ENCODE assay signal across 8 cellular contexts in the genomic region with DNA sequence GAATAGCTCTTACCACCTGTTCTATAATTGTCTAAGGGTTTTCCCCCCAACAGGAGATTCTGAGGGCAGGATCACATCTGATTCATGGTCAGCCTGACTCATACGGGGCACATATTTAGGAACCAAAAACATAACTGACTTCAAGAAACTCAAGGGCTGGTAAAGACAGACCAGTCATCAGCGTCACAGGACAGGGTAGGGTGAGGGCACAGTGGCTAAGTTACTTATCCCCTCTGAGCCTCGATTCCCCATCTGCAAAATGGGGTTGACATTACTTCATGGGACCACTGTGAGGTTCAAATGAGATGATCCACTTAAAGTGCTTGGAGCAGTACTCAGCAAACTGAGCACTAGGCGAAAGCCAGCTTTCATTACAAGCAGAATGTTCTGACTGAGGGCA. TPM values are rescaled to one million over a fixed set of nuclear protein-coding genes. Genes with fewer than 3 reads are reported as not detected.
DNase-seq lines count a peak whose midpoint lies in the region; ATAC-seq and TF ChIP-seq lines count a peak whose summit lies in the region.

No MANE protein-coding gene starts in this region.

- DNase-seq in CD1c-positive myeloid dendritic cell (ENCODE audit: extremely low spot score) (peak; percentile 71), Panc1 (ENCODE audit: low read depth, low spot score) (no peak), astrocyte of the spinal cord (ENCODE audit: low read depth, low spot score) (peak; percentile 8), AML-193 (lab: John Stamatoyannopoulos, UW) (no peak), NCI-H1417 treated with DMSO at 0.1 percent for 48 hours (lab: John Stamatoyannopoulos, UW) (no peak)
- peak; percentile 2 for DNase-seq in stimulated activated CD8-positive, alpha-beta memory T cell treated with anti-CD3 and anti-CD28 coated beads, Interleukin-12 subunit alpha, Interleukin-12 subunit beta, amount 100 ng/mL, for 1 hour (ENCODE audit: low read depth)

- TF ChIP-seq CTCF in Panc1 (IDR thresholded peaks at IDR 0.05) (no peak), astrocyte of the spinal cord (IDR thresholded peaks at IDR 0.05; ENCODE audit: low read depth, low read length) (no peak)

- peaks cover 4% of the 10 kb centered on the region; the same call in 1 of the 2 replicates for H3K36me3 ChIP-seq in Panc1 (ENCODE audit: control insufficient read depth, insufficient read depth, low read length)

- H3K4me3 ChIP-seq in Panc1 (ENCODE audit: low read depth in 2 of 2, low read length in 2 of 2) (peak overlapping the region; percentile 88 to 96), astrocyte of the spinal cord (ENCODE audit: low read depth, low read length) (peak overlapping the region; percentile 84)

- H3K9me3 ChIP-seq in Panc1 (ENCODE audit: control insufficient read depth, insufficient read depth, low read depth, low read length) = no peaks in the 10 kb centered on the region

- TSS peak; percentile 91 for BruUV-seq in Panc1 (replicated peaks; lab: Mats Ljungman, UMichigan)

- in situ Hi-C loops in Panc1 (cut with HindIII; ENCODE audit: low pct_unique_long_range_greater_than_20kb, low sequenced_read_pairs) = no loop called here
- in situ Hi-C loops in astrocyte of the spinal cord (cut with HindIII; ENCODE audit: low sequenced_read_pairs) = no loop called here

- POLR2A ChIA-PET in Panc1 (lab: Charles Lee) = no interaction called here

- H3K27ac ChIP-seq in Panc1 (ENCODE audit: low read length) (peak overlapping the region; percentile 92), layer of hippocampus (ENCODE audit: low read depth, low read length) (peak overlapping the region; percentile 97)

- intact Hi-C loops in Panc1 (cut with micrococcal nuclease; ENCODE audit: unreplicated experiment) = no loop called here

- H3K27me3 ChIP-seq in Panc1 (ENCODE audit: control insufficient read depth, insufficient read depth, low read length) (no peaks in the 10 kb centered on the region), layer of hippocampus (ENCODE audit: control insufficient read depth, insufficient read depth, low read length) (no peaks in the 10 kb centered on the region)

- H3K4me1 ChIP-seq in Panc1 (ENCODE audit: control insufficient read depth, insufficient read depth, low read length) = peaks cover 4% of the 10 kb centered on the region; the same call in 1 of the 2 replicates

- CTCF ChIA-PET in Panc1 (lab: Charles Lee) = interaction anchor here (0.6 to 1.0 kb wide), 2 partner anchors 39 to 154 kb away, joined by 3 read pairs; no protein-coding TSS in a partner anchor

- peak; percentile 38 for ATAC-seq in GM21723 (IDR thresholded peaks at IDR 0.05; ENCODE audit: unreplicated experiment)
- no peak; the same call in 1 of the 2 replicates for ATAC-seq in Panc1

RNA-seq across cellular contexts. Expression of a gene that starts 0.6 kb away (rescaled TPM):
- 28.3 TPM for total RNA-seq in Panc1 (2021; ENCODE audit: unreplicated experiment)
- 29.0 TPM for polyA plus RNA-seq in Panc1 (2012; ENCODE audit: insufficient read length)

RNA-seq across cellular contexts. Expression of a gene that starts 0.7 kb away (rescaled TPM):
- 15.5 TPM for total RNA-seq in Panc1 (2021; ENCODE audit: unreplicated experiment)
- 15.7 TPM for polyA plus RNA-seq in Panc1 (2012; ENCODE audit: insufficient read length)

RNA-seq across cellular contexts. Expression of a gene that starts 42.5 kb away (rescaled TPM):
- 10.8 TPM for total RNA-seq in Panc1 (2021; ENCODE audit: unreplicated experiment)
- 7.2 TPM for polyA plus RNA-seq in Panc1 (2012; ENCODE audit: insufficient read length)

RNA-seq across cellular contexts. Expression of a gene that starts 57.1 kb away (rescaled TPM):
- total RNA-seq in Panc1 (2021; ENCODE audit: unreplicated experiment) = 9.8 TPM
- 6.9 TPM for polyA plus RNA-seq in Panc1 (2012; ENCODE audit: insufficient read length)

Comparison
In these comparisons a context has a peak if more than half of its experiments do, and no peak if none do; other contexts are left out.
1. DNase-seq: peak in CD1c-positive myeloid dendritic cell (single experiment), astrocyte of the spinal cord (single experiment) and stimulated activated CD8-positive, alpha-beta memory T cell treated with anti-CD3 and anti-CD28 coated beads, Interleukin-12 subunit alpha, Interleukin-12 subunit beta, amount 100 ng/mL, for 1 hour (single experiment); none in Panc1 (single experiment), AML-193 (0 of 2) and NCI-H1417 treated with DMSO at 0.1 percent for 48 hours (single experiment).